In the genomic region with DNA sequence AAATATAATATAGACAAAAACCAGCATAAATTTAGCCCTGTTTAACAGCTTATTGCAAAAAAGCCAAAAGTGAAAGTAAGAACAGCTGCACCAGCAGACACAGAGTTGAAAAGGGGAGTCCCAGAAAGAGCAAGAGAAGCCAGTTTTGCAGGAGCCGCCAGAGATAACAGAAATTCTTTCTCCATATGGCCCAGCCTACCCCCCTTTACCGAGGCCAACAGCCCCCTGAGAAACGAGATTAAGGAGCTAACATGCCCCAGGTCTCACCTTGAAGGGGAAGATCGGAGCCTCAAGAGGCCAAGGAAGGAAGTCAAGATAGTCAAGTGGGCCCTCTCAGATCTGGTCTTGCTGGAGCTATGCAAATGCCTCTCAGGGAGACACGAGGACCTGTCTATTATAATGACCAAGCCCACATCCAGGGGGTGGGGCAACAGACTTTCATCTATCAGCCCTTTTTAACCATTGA, we compare ENCODE assay signal across 8 cellular contexts. TPM values are rescaled to one million over a fixed set of nuclear protein-coding genes. Genes with fewer than 3 reads are reported as not detected.
A peak's percentile ranks its signal among the peaks of the same experiment; 100 is the strongest.
DNase-seq lines count a peak whose midpoint lies in the region; ATAC-seq and TF ChIP-seq lines count a peak whose summit lies in the region.

No MANE protein-coding gene starts in this region.

- H3K27me3 ChIP-seq in mesenchymal stem cell (ENCODE audit: control insufficient read depth in 1 of 2, insufficient read depth in 1 of 2, low read length in 2 of 2), result no peaks in the 10 kb centered on the region

- no peak overlapping the region for H2AK5ac ChIP-seq in mesenchymal stem cell (ENCODE audit: low read length, severe bottlenecking)

- H3K4ac ChIP-seq in mesenchymal stem cell (ENCODE audit: low read depth in 1 of 2, low read length in 2 of 2), result no peak overlapping the region

- H4K8ac ChIP-seq in mesenchymal stem cell (ENCODE audit: low read length), result peak overlapping the region; percentile 53

- H3K9ac ChIP-seq in mesenchymal stem cell (ENCODE audit: low read length), result peak overlapping the region; percentile 85

- H3K23ac ChIP-seq in mesenchymal stem cell (ENCODE audit: low read length in 2 of 2), result no peak overlapping the region

- POLR2A ChIA-PET in HEK293T (lab: Yijun Ruan, JAX), result interaction anchor here (0.7 kb wide), 1 partner anchor 18 kb away, joined by 3 read pairs; no protein-coding TSS in a partner anchor

- H3K36me3 ChIP-seq in mesenchymal stem cell (ENCODE audit: control insufficient read depth in 1 of 2, insufficient read depth in 2 of 2, low read depth in 1 of 2, low read length in 2 of 2), result peaks cover 0 to 4% of the 10 kb centered on the region in 2 experiments

- no peak overlapping the region for H2BK120ac ChIP-seq in mesenchymal stem cell (ENCODE audit: low read depth, low read length)

- H3K79me1 ChIP-seq in mesenchymal stem cell (replicated peaks; ENCODE audit: low read length, poor library complexity, severe bottlenecking), result peaks cover 35% of the 10 kb centered on the region

- H3K4me1 ChIP-seq in mesenchymal stem cell (ENCODE audit: control insufficient read depth, insufficient read depth, low read depth, low read length), result no peaks in the 10 kb centered on the region

- ATAC-seq in HG02973 (IDR thresholded peaks at IDR 0.05; ENCODE audit: unreplicated experiment), result peak; percentile 51
- peak; percentile 40 to 43 for ATAC-seq in activated T-cell treated with anti-CD3 and anti-CD28 coated beads, Interleukin-2, amount 50 U/mL, for 72 hours (replicated peaks in 1 of 2)

- H3K18ac ChIP-seq in mesenchymal stem cell (ENCODE audit: low read depth in 1 of 2, low read length in 2 of 2), result no peak overlapping the region

- H2BK5ac ChIP-seq in mesenchymal stem cell (ENCODE audit: low read depth, low read length, poor library complexity, severe bottlenecking), result no peak overlapping the region

- H4K91ac ChIP-seq in mesenchymal stem cell (ENCODE audit: low read length), result no peak overlapping the region

- intact Hi-C loops in activated CD4-positive, alpha-beta T cell treated with anti-CD3 and anti-CD28 coated beads, Interleukin-2, amount 10 ng/mL, durations not matched to agents 24 days and 14 days (cut with micrococcal nuclease), result no loop called here

- H3K4me1 Mint-ChIP-seq in activated CD4-positive, alpha-beta T cell treated with anti-CD3 and anti-CD28 coated beads, Interleukin-2, amount 10 ng/mL, durations not matched to agents 24 days and 14 days, result peaks cover 30% of the 10 kb centered on the region
- H3K4me1 Mint-ChIP-seq in activated T-cell treated with anti-CD3 and anti-CD28 coated beads, Interleukin-2, amount 50 U/mL, for 72 hours (ENCODE audit: low read depth), result peaks cover 53% of the 10 kb centered on the region

- H3K14ac ChIP-seq in mesenchymal stem cell (ENCODE audit: low read length in 2 of 2), result no peak overlapping the region

- peak overlapping the region; percentile 78 for H3K27ac Mint-ChIP-seq in activated CD4-positive, alpha-beta T cell treated with anti-CD3 and anti-CD28 coated beads, Interleukin-2, amount 10 ng/mL, durations not matched to agents 24 days and 14 days
- H3K27ac Mint-ChIP-seq in activated T-cell treated with anti-CD3 and anti-CD28 coated beads, Interleukin-2, amount 50 U/mL, for 72 hours, result peak overlapping the region; percentile 18

- in situ Hi-C loops in KBM-7 (cut with MboI; ENCODE audit: low pct_unique_long_range_greater_than_20kb, low sequenced_read_pairs), result no loop called here

- WGBS in mesenchymal stem cell, result 52% methylated on average over 5 of the region's 5 CpGs

- peak; percentile 81 for DNase-seq in activated CD4-positive, alpha-beta T cell treated with anti-CD3 and anti-CD28 coated beads, Interleukin-2, amount 10 ng/mL, durations not matched to agents 24 days and 14 days
- no peak for DNase-seq in activated CD4-positive, alpha-beta T cell treated with anti-CD3 and anti-CD28 coated beads, Interleukin-2, amount 50 U/mL, for 1 hour
- DNase-seq in activated T-cell treated with anti-CD3 and anti-CD28 coated beads, Interleukin-2, amount 50 U/mL, for 72 hours, result peak; percentile 31 to 52
- DNase-seq in mesenchymal stem cell (peak; percentile 35), HEK293T (ENCODE audit: extremely low spot score) (no peak), hippocampal formation (lab: John Stamatoyannopoulos, UW) (no peak), KBM-7 (no peak)

- no peak overlapping the region for H2BK15ac ChIP-seq in mesenchymal stem cell (ENCODE audit: low read depth, poor library complexity, severe bottlenecking)

- H3K27ac ChIP-seq in mesenchymal stem cell (ENCODE audit: low read length, poor library complexity, severe bottlenecking), result no peak overlapping the region

- no peak overlapping the region for H2AFZ ChIP-seq in mesenchymal stem cell (ENCODE audit: low read depth, low read length)

- H3K9me3 ChIP-seq in mesenchymal stem cell (ENCODE audit: control insufficient read depth, low read length), result no peaks in the 10 kb centered on the region

- peak overlapping the region in 1 of 2 experiments; percentile 81 for H3K4me3 ChIP-seq in mesenchymal stem cell (ENCODE audit: insufficient read depth in 1 of 2, low read depth in 1 of 2, low read length in 2 of 2)

- H3K9me3 Mint-ChIP-seq in activated CD4-positive, alpha-beta T cell treated with anti-CD3 and anti-CD28 coated beads, Interleukin-2, amount 10 ng/mL, durations not matched to agents 24 days and 14 days, result no peaks in the 10 kb centered on the region
- no peaks in the 10 kb centered on the region for H3K9me3 Mint-ChIP-seq in activated T-cell treated with anti-CD3 and anti-CD28 coated beads, Interleukin-2, amount 50 U/mL, for 72 hours

- CTCF ChIA-PET in HEK293T (lab: Yijun Ruan, JAX), result no interaction called here

- no peak overlapping the region for H3K4me2 ChIP-seq in mesenchymal stem cell (ENCODE audit: low read length, poor library complexity, severe bottlenecking)

- H3K36me3 Mint-ChIP-seq in activated CD4-positive, alpha-beta T cell treated with anti-CD3 and anti-CD28 coated beads, Interleukin-2, amount 10 ng/mL, durations not matched to agents 24 days and 14 days (ENCODE audit: low read depth), result peaks cover 10% of the 10 kb centered on the region
- H3K36me3 Mint-ChIP-seq in activated T-cell treated with anti-CD3 and anti-CD28 coated beads, Interleukin-2, amount 50 U/mL, for 72 hours (ENCODE audit: insufficient read depth in 2 of 2), result peaks cover 5 to 8% of the 10 kb centered on the region in 2 donors

- H3K27me3 Mint-ChIP-seq in activated CD4-positive, alpha-beta T cell treated with anti-CD3 and anti-CD28 coated beads, Interleukin-2, amount 10 ng/mL, durations not matched to agents 24 days and 14 days, result peaks cover 2% of the 10 kb centered on the region
- no peaks in the 10 kb centered on the region for H3K27me3 Mint-ChIP-seq in activated T-cell treated with anti-CD3 and anti-CD28 coated beads, Interleukin-2, amount 50 U/mL, for 72 hours (ENCODE audit: low read depth)

- H2BK12ac ChIP-seq in mesenchymal stem cell (ENCODE audit: low read length in 2 of 2), result no peak overlapping the region

- H3K4me3 Mint-ChIP-seq in activated CD4-positive, alpha-beta T cell treated with anti-CD3 and anti-CD28 coated beads, Interleukin-2, amount 10 ng/mL, durations not matched to agents 24 days and 14 days, result peak overlapping the region; percentile 82
- peak overlapping the region; percentile 72 to 80 for H3K4me3 Mint-ChIP-seq in activated T-cell treated with anti-CD3 and anti-CD28 coated beads, Interleukin-2, amount 50 U/mL, for 72 hours

TF ChIP-seq in HEK293T, 16 proteins besides CTCF, POLR2A, EP300 and RAD21:
- no peak for TF ChIP-seq LEF1 (IDR thresholded peaks at IDR 0.05; ENCODE audit: borderline replicate concordance)
- TF ChIP-seq NFRKB (IDR thresholded peaks at IDR 0.05), result no peak
- TF ChIP-seq FOXA1 (IDR thresholded peaks at IDR 0.05), result no peak
- TF ChIP-seq SP1 (IDR thresholded peaks at IDR 0.05), result no peak
- no peak for TF ChIP-seq ZNF384 (IDR thresholded peaks at IDR 0.05)
- no peak for TF ChIP-seq ELF4 (IDR thresholded peaks at IDR 0.05)
- no peak for TF ChIP-seq FOXM1 (IDR thresholded peaks at IDR 0.05; ENCODE audit: borderline replicate concordance)
- TF ChIP-seq CTBP1 (IDR thresholded peaks at IDR 0.05; ENCODE audit: borderline replicate concordance), result no peak
- no peak for TF ChIP-seq L3MBTL2 (conservative IDR thresholded peaks at IDR 0.05)
- TF ChIP-seq HDGF (IDR thresholded peaks at IDR 0.05; ENCODE audit: borderline replicate concordance), result no peak
- TF ChIP-seq, protein P1, sequence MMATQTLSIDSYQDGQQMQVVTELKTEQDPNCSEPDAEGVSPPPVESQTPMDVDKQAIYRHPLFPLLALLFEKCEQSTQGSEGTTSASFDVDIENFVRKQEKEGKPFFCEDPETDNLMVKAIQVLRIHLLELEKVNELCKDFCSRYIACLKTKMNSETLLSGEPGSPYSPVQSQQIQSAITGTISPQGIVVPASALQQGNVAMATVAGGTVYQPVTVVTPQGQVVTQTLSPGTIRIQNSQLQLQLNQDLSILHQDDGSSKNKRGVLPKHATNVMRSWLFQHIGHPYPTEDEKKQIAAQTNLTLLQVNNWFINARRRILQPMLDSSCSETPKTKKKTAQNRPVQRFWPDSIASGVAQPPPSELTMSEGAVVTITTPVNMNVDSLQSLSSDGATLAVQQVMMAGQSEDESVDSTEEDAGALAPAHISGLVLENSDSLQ (IDR thresholded peaks at IDR 0.05), result no peak
- TF ChIP-seq ARNT (IDR thresholded peaks at IDR 0.05), result no peak
- TF ChIP-seq SUZ12 (IDR thresholded peaks at IDR 0.05), result no peak
TF ChIP-seq in HEK293T: peak in this region for 0.

RNA-seq across cellular contexts. Expression of a gene that starts 4.8 kb away (rescaled TPM):
- total RNA-seq in activated CD4-positive, alpha-beta T cell treated with anti-CD3 and anti-CD28 coated beads, Interleukin-2, amount 10 ng/mL, durations not matched to agents 24 days and 14 days, result 20.5 and 23.0 TPM in 2 replicates
- 10 to 100 TPM; 22.2 to 31.2 TPM for total RNA-seq in activated T-cell treated with anti-CD3 and anti-CD28 coated beads, Interleukin-2, amount 50 U/mL, for 72 hours
- polyA plus RNA-seq in mesenchymal stem cell (2013, experiment 1 of 2), result 10.4 TPM
- 12.2 TPM for polyA plus RNA-seq in mesenchymal stem cell (2013, experiment 2 of 2)

RNA-seq across cellular contexts. Expression of a gene that starts 4.9 kb away (rescaled TPM):
- total RNA-seq in activated CD4-positive, alpha-beta T cell treated with anti-CD3 and anti-CD28 coated beads, Interleukin-2, amount 10 ng/mL, durations not matched to agents 24 days and 14 days, result 35.7 and 38.5 TPM in 2 replicates
- total RNA-seq in activated T-cell treated with anti-CD3 and anti-CD28 coated beads, Interleukin-2, amount 50 U/mL, for 72 hours, result 10 to 100 TPM; 26.7 TPM
- polyA plus RNA-seq in mesenchymal stem cell (2013, experiment 1 of 2), result 3.7 TPM
- 3.6 TPM for polyA plus RNA-seq in mesenchymal stem cell (2013, experiment 2 of 2)

Comparison
In these comparisons a context has a peak if more than half of its experiments do, and no peak if none do; other contexts are left out.
1. DNase-seq: peak in activated CD4-positive, alpha-beta T cell treated with anti-CD3 and anti-CD28 coated beads, Interleukin-2, amount 10 ng/mL, durations not matched to agents 24 days and 14 days (single experiment), activated T-cell treated with anti-CD3 and anti-CD28 coated beads, Interleukin-2, amount 50 U/mL, for 72 hours (2 of 2) and mesenchymal stem cell (single experiment); none in activated CD4-positive, alpha-beta T cell treated with anti-CD3 and anti-CD28 coated beads, Interleukin-2, amount 50 U/mL, for 1 hour (single experiment), HEK293T (single experiment), hippocampal formation (0 of 2) and KBM-7 (single experiment).